14 cellular contexts compared by ENCODE assay signal in the genomic region with DNA sequence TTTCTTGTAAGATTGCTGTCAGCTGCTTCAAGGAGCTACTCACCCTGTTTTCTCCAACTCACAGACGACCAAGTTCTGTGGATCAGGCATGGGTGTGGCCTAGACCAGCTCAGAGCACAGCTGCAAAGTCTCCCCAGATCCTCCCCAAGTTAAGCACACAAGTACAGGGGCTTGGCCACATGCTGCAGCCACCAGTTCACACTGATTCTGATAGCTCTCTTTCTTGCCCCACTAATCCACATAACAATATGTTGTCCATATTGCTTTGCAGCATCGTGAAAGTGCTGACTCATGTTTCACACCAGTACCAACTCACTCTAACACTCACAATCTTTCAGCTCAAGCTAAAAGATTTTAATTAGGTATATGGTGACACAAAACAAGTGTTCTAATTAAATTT.
A peak's percentile ranks its signal among the peaks of the same experiment; 100 is the strongest.
DNase-seq lines count a peak whose midpoint lies in the region; ATAC-seq and TF ChIP-seq lines count a peak whose summit lies in the region.
"Had no signal": no experiment of that assay in that cellular context is flagged by ENCODE, and none has a peak within 500 bp of the region (broad histone marks: within the 10 kb centered on the region; RNA-seq: fewer than 3 reads in every experiment).

No MANE protein-coding gene starts in this region.

- TF ChIP-seq CTCF in Loucy (conservative IDR thresholded peaks at IDR 0.05; ENCODE audit: low read length) (no peak), mucosa of descending colon (IDR thresholded peaks at IDR 0.05) (no peak), gastroesophageal sphincter (IDR thresholded peaks at IDR 0.05) (no peak)

- ATAC-seq in mucosa of descending colon, result peak; percentile 16
- no peak for ATAC-seq in HG02870 (IDR thresholded peaks at IDR 0.05; ENCODE audit: unreplicated experiment)
- ATAC-seq in gastroesophageal sphincter, result no peak

- no peaks in the 10 kb centered on the region for H3K79me2 ChIP-seq in Loucy (ENCODE audit: insufficient read depth, low read length)

- TF ChIP-seq EP300 in gastroesophageal sphincter (IDR thresholded peaks at IDR 0.05), result no peak

- intact Hi-C loops in mucosa of descending colon (cut with DNase I, micrococcal nuclease), result no loop called here

- no peak for TF ChIP-seq POLR2A in gastroesophageal sphincter (IDR thresholded peaks at IDR 0.05)

- H3K9ac ChIP-seq in Loucy (ENCODE audit: low read depth, low read length, poor library complexity, severe bottlenecking), result peak overlapping the region; percentile 35

- H3K4me3 ChIP-seq in Loucy (ENCODE audit: low read length, poor library complexity, severe bottlenecking) (no peak overlapping the region), mucosa of descending colon (no peak overlapping the region), gastroesophageal sphincter (no peak overlapping the region)
- H3K4me3 ChIP-seq: sigmoid colon, thoracic aorta had no signal

- H2AFZ ChIP-seq in Loucy (ENCODE audit: low read length), result peak overlapping the region; percentile 57

- no peaks in the 10 kb centered on the region for H3F3A ChIP-seq in Loucy (ENCODE audit: low read depth)

- no peaks in the 10 kb centered on the region for H3K9me2 ChIP-seq in Loucy (replicated peaks; ENCODE audit: low read depth, low read length)

- DNase-seq in DMS53 (lab: John Stamatoyannopoulos, UW) (peak; percentile 38), DMS53 treated with DMSO at 0.1 percent for 48 hours (lab: John Stamatoyannopoulos, UW; ENCODE audit: unreplicated experiment) (no peak), amniotic epithelial cell (ENCODE audit: low read depth) (peak; percentile 4), mucosa of descending colon (no peak), NCI-H1092 (lab: John Stamatoyannopoulos, UW) (no peak)
- DNase-seq: 8988T; activated CD4-positive, alpha-beta memory T cell treated with anti-CD3 and anti-CD28 coated beads, Interleukin-2, amount 10 ng/mL, durations not matched to agents 7 days and 5 days; amniotic stem cell; DMS79; sigmoid colon had no signal

- H3K27me3 ChIP-seq in Loucy (ENCODE audit: insufficient read depth, low read length, poor library complexity, severe bottlenecking) (no peaks in the 10 kb centered on the region), gastroesophageal sphincter (no peaks in the 10 kb centered on the region)
- H3K27me3 ChIP-seq: sigmoid colon had no signal

- H3K4me1 ChIP-seq in Loucy (ENCODE audit: insufficient read depth, low read length, poor library complexity, severe bottlenecking) (peaks cover 25% of the 10 kb centered on the region), mucosa of descending colon (ENCODE audit: low read depth) (no peaks in the 10 kb centered on the region), gastroesophageal sphincter (peaks cover 0 to 6% (median 0%) of the 10 kb centered on the region in 3 donors)

- H3K9me3 ChIP-seq in Loucy (ENCODE audit: insufficient read depth, low read depth, low read length), result no peaks in the 10 kb centered on the region
- H3K9me3 ChIP-seq in mucosa of descending colon, result no peaks in the 10 kb centered on the region
- H3K9me3 ChIP-seq in gastroesophageal sphincter, result no peaks in the 10 kb centered on the region
- H3K9me3 ChIP-seq: sigmoid colon, thoracic aorta had no signal

- peak overlapping the region; percentile 7 for H3K4me2 ChIP-seq in Loucy (ENCODE audit: low read depth, low read length, poor library complexity, severe bottlenecking)

- 55 to 80% methylated on average over 1 to 2 of the region's 2 CpGs for WGBS in gastroesophageal sphincter (ENCODE audit: low coverage in 1 of 2), 2 donors

- H3K27ac ChIP-seq in gastroesophageal sphincter, result no peak overlapping the region
- H3K27ac ChIP-seq: sigmoid colon, thoracic aorta had no signal

- H3K36me3 ChIP-seq in Loucy (ENCODE audit: insufficient read depth, low read length) (no peaks in the 10 kb centered on the region), mucosa of descending colon (ENCODE audit: low read depth) (no peaks in the 10 kb centered on the region), gastroesophageal sphincter (no peaks in the 10 kb centered on the region)
- H3K36me3 ChIP-seq: sigmoid colon, thoracic aorta had no signal

- H4K20me1 ChIP-seq in Loucy (ENCODE audit: insufficient read depth, low read length, poor library complexity, severe bottlenecking), result no peaks in the 10 kb centered on the region

Comparison
In these comparisons a context has a peak if more than half of its experiments do, and no peak if none do; other contexts are left out.
1. DNase-seq: peak in DMS53 (single experiment) and amniotic epithelial cell (single experiment); none in DMS53 treated with DMSO at 0.1 percent for 48 hours (single experiment), mucosa of descending colon (0 of 3) and NCI-H1092 (single experiment).